In the genomic region with DNA sequence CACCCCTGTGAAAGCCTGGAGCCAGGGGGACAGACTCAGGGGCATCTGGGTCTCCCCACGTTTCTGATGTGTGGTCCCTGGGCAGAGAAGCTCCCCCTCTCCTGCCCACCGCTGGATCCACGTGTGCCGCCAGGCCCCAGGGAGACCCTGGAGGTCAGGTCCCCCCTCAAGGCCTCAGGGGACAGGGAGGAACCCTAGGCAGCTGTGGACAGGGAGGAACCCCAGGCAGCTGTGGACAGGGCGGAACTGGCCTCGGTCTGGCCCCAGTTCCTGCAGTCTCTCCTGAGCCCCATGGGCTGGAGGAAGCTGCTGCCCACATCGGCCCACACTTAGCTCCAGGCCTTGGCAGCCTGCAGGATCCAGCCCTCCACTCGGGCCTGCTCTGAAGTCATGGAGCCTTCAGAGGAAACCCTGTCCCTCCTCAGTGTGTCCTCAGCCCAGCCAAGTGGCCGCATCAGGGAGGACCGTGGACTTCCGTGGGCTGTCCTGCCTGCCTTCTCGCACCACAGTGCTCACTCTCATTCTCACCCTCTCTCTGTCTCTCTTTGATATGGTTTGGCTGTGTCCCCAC, we compare ENCODE assay signal across 14 cellular contexts.
A peak's percentile ranks its signal among the peaks of the same experiment; 100 is the strongest.
DNase-seq lines count a peak whose midpoint lies in the region; ATAC-seq lines count a peak whose summit lies in the region.
"Had no signal": no experiment of that assay in that cellular context is flagged by ENCODE, and none has a peak within 500 bp of the region (broad histone marks: within the 10 kb centered on the region; RNA-seq: fewer than 3 reads in every experiment).

No MANE protein-coding gene starts in this region.

- no peak for ATAC-seq in sciatic nerve
- no peak for ATAC-seq in stimulated activated effector memory CD8-positive, alpha-beta T cell treated with anti-CD3 and anti-CD28 coated beads, Interleukin-12 subunit alpha, Interleukin-12 subunit beta, amount 100 ng/mL, for 72 hours
- ATAC-seq: GM12878 had no signal

- no peak overlapping the region for H3K27ac Mint-ChIP-seq in stimulated activated effector memory CD8-positive, alpha-beta T cell treated with anti-CD3 and anti-CD28 coated beads, Interleukin-12 subunit alpha, Interleukin-12 subunit beta, amount 100 ng/mL, for 72 hours
- H3K27ac Mint-ChIP-seq: B cell; CD4-positive, alpha-beta T cell had no signal

- H3K4me1 Mint-ChIP-seq in stimulated activated effector memory CD8-positive, alpha-beta T cell treated with anti-CD3 and anti-CD28 coated beads, Interleukin-12 subunit alpha, Interleukin-12 subunit beta, amount 100 ng/mL, for 72 hours, result no peaks in the 10 kb centered on the region
- H3K4me1 Mint-ChIP-seq: B cell had no signal

- H3K9me3 Mint-ChIP-seq in stimulated activated effector memory CD8-positive, alpha-beta T cell treated with anti-CD3 and anti-CD28 coated beads, Interleukin-12 subunit alpha, Interleukin-12 subunit beta, amount 100 ng/mL, for 72 hours, result peaks cover 9% of the 10 kb centered on the region

- intact Hi-C loops in sciatic nerve (cut with DNase I), result no loop called here

- H3K4me3 Mint-ChIP-seq in stimulated activated effector memory CD8-positive, alpha-beta T cell treated with anti-CD3 and anti-CD28 coated beads, Interleukin-12 subunit alpha, Interleukin-12 subunit beta, amount 100 ng/mL, for 72 hours, result no peak overlapping the region
- H3K4me3 Mint-ChIP-seq: B cell; CD4-positive, alpha-beta T cell had no signal

- H3K36me3 Mint-ChIP-seq in stimulated activated effector memory CD8-positive, alpha-beta T cell treated with anti-CD3 and anti-CD28 coated beads, Interleukin-12 subunit alpha, Interleukin-12 subunit beta, amount 100 ng/mL, for 72 hours, result no peaks in the 10 kb centered on the region

- peak; percentile 13 for DNase-seq in activated effector memory CD4-positive, alpha-beta T cell treated with anti-CD3 and anti-CD28 coated beads, Interleukin-2, amount 50 U/mL, for 16 hours
- DNase-seq in activated effector memory CD4-positive, alpha-beta T cell treated with Interleukin-2 at 50 U/mL for 16 hours, result no peak
- DNase-seq in mesenteric fat pad (ENCODE audit: low spot score) (peak; percentile 18), sciatic nerve (ENCODE audit: low spot score) (peak; percentile 35), HuH-7 (ENCODE audit: low spot score) (no peak)
- DNase-seq in stimulated activated effector memory CD8-positive, alpha-beta T cell treated with anti-CD3 and anti-CD28 coated beads, Interleukin-12 subunit alpha, Interleukin-12 subunit beta, amount 100 ng/mL, for 72 hours (ENCODE audit: low spot score in 2 of 2), result no peak
- DNase-seq in activated CD4-positive, CD25-positive, alpha-beta regulatory T cell (lab: John Stamatoyannopoulos, UW), result no peak
- DNase-seq: C1 segment of cervical spinal cord; Calu3; CD4-positive, alpha-beta T cell; DMS79; GM23248 had no signal

Comparison
In these comparisons a context has a peak if more than half of its experiments do, and no peak if none do; other contexts are left out.
1. DNase-seq: peak in activated effector memory CD4-positive, alpha-beta T cell treated with anti-CD3 and anti-CD28 coated beads, Interleukin-2, amount 50 U/mL, for 16 hours (single experiment), mesenteric fat pad (single experiment) and sciatic nerve (single experiment); none in activated effector memory CD4-positive, alpha-beta T cell treated with Interleukin-2 at 50 U/mL for 16 hours (single experiment), stimulated activated effector memory CD8-positive, alpha-beta T cell treated with anti-CD3 and anti-CD28 coated beads, Interleukin-12 subunit alpha, Interleukin-12 subunit beta, amount 100 ng/mL, for 72 hours (0 of 2), activated CD4-positive, CD25-positive, alpha-beta regulatory T cell (0 of 4) and HuH-7 (single experiment).